In genomic region chr3:128845119-128845518, GRCh38 we compare ENCODE assay signal across 8 cellular contexts. TPM values are rescaled to one million over a fixed set of nuclear protein-coding genes. Genes with fewer than 3 reads are reported as not detected.
A peak's percentile ranks its signal among the peaks of the same experiment; 100 is the strongest.
DNase-seq lines count a peak whose midpoint lies in the region; ATAC-seq and TF ChIP-seq lines count a peak whose summit lies in the region.

No MANE protein-coding gene starts in this region.

- H2AFZ ChIP-seq in SK-N-SH (ENCODE audit: low read depth), result peak overlapping the region; percentile 100; the same call in 1 of the 2 replicates

- intact Hi-C loops in body of pancreas (cut with DNase I), result no loop called here

- H3K9ac ChIP-seq in SK-N-SH (0 out of 2 replicates have a peak overlapping the region, but pooled peaks have one; percentile 36), iPS-15b (ENCODE audit: low read depth, low read length) (no peak overlapping the region)

- H3F3A ChIP-seq in SK-N-SH (replicated peaks; ENCODE audit: insufficient read depth), result no peaks in the 10 kb centered on the region

- no peak for TF ChIP-seq POLR2A in body of pancreas (IDR thresholded peaks at IDR 0.05)

- DNase-seq in 8988T (peak; percentile 63), G401 (ENCODE audit: low spot score) (peak; percentile 86), SK-N-SH (peak; percentile 68), body of pancreas (no peak)
- DNase-seq in stimulated activated CD4-positive, alpha-beta T cell treated with anti-CD3 and anti-CD28 coated beads, Interleukin-4, amount 100 ng/mL, for 1 hour, result no peak

- H3K9me3 ChIP-seq in SK-N-SH (no peaks in the 10 kb centered on the region), iPS-15b (ENCODE audit: control insufficient read depth, insufficient read depth, low read length) (no peaks in the 10 kb centered on the region), body of pancreas (no peaks in the 10 kb centered on the region)

- no peaks in the 10 kb centered on the region for H4K20me1 ChIP-seq in SK-N-SH (ENCODE audit: insufficient read depth)

- H3K79me2 ChIP-seq in SK-N-SH (ENCODE audit: insufficient read depth), result no peaks in the 10 kb centered on the region

- TF ChIP-seq EP300 in SK-N-SH (IDR thresholded peaks at IDR 0.05; ENCODE audit: borderline replicate concordance in 1 of 2, low read depth in 1 of 2, low read length in 1 of 2), result no peak

- peaks cover 5 to 24% of the 10 kb centered on the region in 2 experiments; a peak in 1 of 4 replicates for H3K4me1 ChIP-seq in SK-N-SH (ENCODE audit: control insufficient read depth in 1 of 2, insufficient read depth in 2 of 2, low read depth in 1 of 2, low read length in 1 of 2)
- H3K4me1 ChIP-seq in iPS-15b (ENCODE audit: control insufficient read depth, insufficient read depth, low read length), result peaks cover 12% of the 10 kb centered on the region
- peaks cover 10% of the 10 kb centered on the region for H3K4me1 ChIP-seq in body of pancreas

- in situ Hi-C loops in G401 (cut with HindIII; ENCODE audit: low sequenced_read_pairs), result no loop called here

- POLR2A ChIA-PET in SK-N-SH (lab: Yijun Ruan, JAX), result no interaction called here

- H3K4me3 ChIP-seq in SK-N-SH (ENCODE audit: low read depth in 2 of 2, low read length in 1 of 2) (peak overlapping the region; percentile 52 to 58; a peak in 3 of 4 replicates), iPS-15b (ENCODE audit: low read depth, low read length) (peak overlapping the region; percentile 46), body of pancreas (no peak overlapping the region)

- WGBS in SK-N-SH (ENCODE audit: low lambda C conversion rate), result 66% methylated on average over 7 of the region's 8 CpGs
- 46 to 53% methylated on average over 8 of the region's 8 CpGs for WGBS in body of pancreas, 2 donors

- TF ChIP-seq CTCF in SK-N-SH (IDR thresholded peaks at IDR 0.05), result peak; percentile 29; the same call in 1 of the 2 replicates
- no peak for TF ChIP-seq CTCF in body of pancreas (IDR thresholded peaks at IDR 0.05)

- no peak overlapping the region for H3K27ac ChIP-seq in SK-N-SH (ENCODE audit: low read depth in 2 of 2, low read length in 1 of 2)
- H3K27ac ChIP-seq in body of pancreas, result no peak overlapping the region

- H3K27me3 ChIP-seq in SK-N-SH (ENCODE audit: insufficient read depth) (no peaks in the 10 kb centered on the region), iPS-15b (ENCODE audit: control insufficient read depth, insufficient read depth, low read length) (no peaks in the 10 kb centered on the region), body of pancreas (no peaks in the 10 kb centered on the region)

- peak overlapping the region; percentile 61 for H3K4me2 ChIP-seq in SK-N-SH

- TF ChIP-seq RAD21 in SK-N-SH (IDR thresholded peaks at IDR 0.05; ENCODE audit: low read length), result peak; percentile 41

- CTCF ChIA-PET in SK-N-SH (lab: Yijun Ruan, JAX), result interaction anchor here (0.8 to 4.9 kb wide), 31 partner anchors 8 to 236 kb away, joined by 3 to 50 read pairs (median 5); partner anchors contain the start of gene ACAD9

- H3K36me3 ChIP-seq in SK-N-SH (replicated peaks in 1 of 2; ENCODE audit: control insufficient read depth in 1 of 2, insufficient read depth in 2 of 2, low read length in 1 of 2) (no peaks in the 10 kb centered on the region), iPS-15b (ENCODE audit: control insufficient read depth, insufficient read depth, low read length) (no peaks in the 10 kb centered on the region), body of pancreas (replicated peaks in 1 of 2; ENCODE audit: insufficient read depth in 1 of 2, low read depth in 2 of 2) (no peaks in the 10 kb centered on the region)

- ATAC-seq in body of pancreas, result no peak
- no peak for ATAC-seq in GM21515 (IDR thresholded peaks at IDR 0.05; ENCODE audit: unreplicated experiment)
- ATAC-seq in HG03175 (IDR thresholded peaks at IDR 0.05; ENCODE audit: unreplicated experiment), result no peak

- H3K9me2 ChIP-seq in SK-N-SH, result no peaks in the 10 kb centered on the region

TF ChIP-seq in SK-N-SH, 30 proteins besides CTCF, POLR2A, EP300 and RAD21:
- TF ChIP-seq USF1 (IDR thresholded peaks at IDR 0.05; ENCODE audit: borderline replicate concordance, low read depth) (no peak), RFX5 (IDR thresholded peaks at IDR 0.05; ENCODE audit: low read length) (no peak), MEF2A (IDR thresholded peaks at IDR 0.05; ENCODE audit: borderline replicate concordance, low read depth) (no peak), TEAD4 (IDR thresholded peaks at IDR 0.05; ENCODE audit: borderline replicate concordance, insufficient read depth) (no peak), SIN3A (IDR thresholded peaks at IDR 0.05; ENCODE audit: borderline replicate concordance, low read depth, low read length) (no peak), GATA2 (CRISPR knock-in tag; IDR thresholded peaks at IDR 0.05) (no peak), ELF1 (IDR thresholded peaks at IDR 0.05) (no peak), EZH2phosphoT487 (IDR thresholded peaks at IDR 0.05; ENCODE audit: borderline replicate concordance, low read depth) (no peak), TCF12 (IDR thresholded peaks at IDR 0.05) (no peak), RXRA (IDR thresholded peaks at IDR 0.05; ENCODE audit: borderline replicate concordance, low read depth) (no peak), CHD2 (IDR thresholded peaks at IDR 0.05; ENCODE audit: low read length, partially characterized antibody) (no peak)
- TF ChIP-seq, protein P1, sequence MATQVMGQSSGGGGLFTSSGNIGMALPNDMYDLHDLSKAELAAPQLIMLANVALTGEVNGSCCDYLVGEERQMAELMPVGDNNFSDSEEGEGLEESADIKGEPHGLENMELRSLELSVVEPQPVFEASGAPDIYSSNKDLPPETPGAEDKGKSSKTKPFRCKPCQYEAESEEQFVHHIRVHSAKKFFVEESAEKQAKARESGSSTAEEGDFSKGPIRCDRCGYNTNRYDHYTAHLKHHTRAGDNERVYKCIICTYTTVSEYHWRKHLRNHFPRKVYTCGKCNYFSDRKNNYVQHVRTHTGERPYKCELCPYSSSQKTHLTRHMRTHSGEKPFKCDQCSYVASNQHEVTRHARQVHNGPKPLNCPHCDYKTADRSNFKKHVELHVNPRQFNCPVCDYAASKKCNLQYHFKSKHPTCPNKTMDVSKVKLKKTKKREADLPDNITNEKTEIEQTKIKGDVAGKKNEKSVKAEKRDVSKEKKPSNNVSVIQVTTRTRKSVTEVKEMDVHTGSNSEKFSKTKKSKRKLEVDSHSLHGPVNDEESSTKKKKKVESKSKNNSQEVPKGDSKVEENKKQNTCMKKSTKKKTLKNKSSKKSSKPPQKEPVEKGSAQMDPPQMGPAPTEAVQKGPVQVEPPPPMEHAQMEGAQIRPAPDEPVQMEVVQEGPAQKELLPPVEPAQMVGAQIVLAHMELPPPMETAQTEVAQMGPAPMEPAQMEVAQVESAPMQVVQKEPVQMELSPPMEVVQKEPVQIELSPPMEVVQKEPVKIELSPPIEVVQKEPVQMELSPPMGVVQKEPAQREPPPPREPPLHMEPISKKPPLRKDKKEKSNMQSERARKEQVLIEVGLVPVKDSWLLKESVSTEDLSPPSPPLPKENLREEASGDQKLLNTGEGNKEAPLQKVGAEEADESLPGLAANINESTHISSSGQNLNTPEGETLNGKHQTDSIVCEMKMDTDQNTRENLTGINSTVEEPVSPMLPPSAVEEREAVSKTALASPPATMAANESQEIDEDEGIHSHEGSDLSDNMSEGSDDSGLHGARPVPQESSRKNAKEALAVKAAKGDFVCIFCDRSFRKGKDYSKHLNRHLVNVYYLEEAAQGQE (IDR thresholded peaks at IDR 0.05; ENCODE audit: low read depth, low read length), result no peak
- TF ChIP-seq, protein P2, sequence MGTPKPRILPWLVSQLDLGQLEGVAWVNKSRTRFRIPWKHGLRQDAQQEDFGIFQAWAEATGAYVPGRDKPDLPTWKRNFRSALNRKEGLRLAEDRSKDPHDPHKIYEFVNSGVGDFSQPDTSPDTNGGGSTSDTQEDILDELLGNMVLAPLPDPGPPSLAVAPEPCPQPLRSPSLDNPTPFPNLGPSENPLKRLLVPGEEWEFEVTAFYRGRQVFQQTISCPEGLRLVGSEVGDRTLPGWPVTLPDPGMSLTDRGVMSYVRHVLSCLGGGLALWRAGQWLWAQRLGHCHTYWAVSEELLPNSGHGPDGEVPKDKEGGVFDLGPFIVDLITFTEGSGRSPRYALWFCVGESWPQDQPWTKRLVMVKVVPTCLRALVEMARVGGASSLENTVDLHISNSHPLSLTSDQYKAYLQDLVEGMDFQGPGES (IDR thresholded peaks at IDR 0.05; ENCODE audit: low read depth, low read length), result no peak
- TF ChIP-seq, protein P3, sequence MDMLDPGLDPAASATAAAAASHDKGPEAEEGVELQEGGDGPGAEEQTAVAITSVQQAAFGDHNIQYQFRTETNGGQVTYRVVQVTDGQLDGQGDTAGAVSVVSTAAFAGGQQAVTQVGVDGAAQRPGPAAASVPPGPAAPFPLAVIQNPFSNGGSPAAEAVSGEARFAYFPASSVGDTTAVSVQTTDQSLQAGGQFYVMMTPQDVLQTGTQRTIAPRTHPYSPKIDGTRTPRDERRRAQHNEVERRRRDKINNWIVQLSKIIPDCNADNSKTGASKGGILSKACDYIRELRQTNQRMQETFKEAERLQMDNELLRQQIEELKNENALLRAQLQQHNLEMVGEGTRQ (IDR thresholded peaks at IDR 0.05; ENCODE audit: borderline replicate concordance, low read depth, low read length), result no peak

RNA-seq across cellular contexts. Expression of gene ACAD9, which starts 34.3 kb away (rescaled TPM):
- 35.2 and 46.5 TPM in 2 replicates for total RNA-seq in G401 (2014; rRNA removed; shearing (Covaris generic))
- polyA plus RNA-seq in SK-N-SH (2012; rRNA removed), result 38.2 and 41.9 TPM in 2 replicates
- polyA plus RNA-seq in SK-N-SH (2012; cell fraction: cytosol; rRNA removed), result 21.3 and 28.1 TPM in 2 replicates
- polyA plus RNA-seq in SK-N-SH (2012; cell fraction: nucleus; rRNA removed), result 95.1 and 120 TPM in 2 replicates
- total RNA-seq in body of pancreas, result 10 to 100 TPM; 22.8 to 46.5 TPM

Comparison
In these comparisons a context has a peak if more than half of its experiments do, and no peak if none do; other contexts are left out.
1. DNase-seq: peak in 8988T (single experiment), G401 (single experiment) and SK-N-SH (single experiment); none in stimulated activated CD4-positive, alpha-beta T cell treated with anti-CD3 and anti-CD28 coated beads, Interleukin-4, amount 100 ng/mL, for 1 hour (single experiment) and body of pancreas (0 of 4).
2. H3K4me3 ChIP-seq: peak in SK-N-SH (2 of 2) and iPS-15b (single experiment); none in body of pancreas (0 of 2).